In genomic region chr5:111197523-111197922, GRCh38 we compare ENCODE assay signal across 14 cellular contexts. TPM values are rescaled to one million over a fixed set of nuclear protein-coding genes. Genes with fewer than 3 reads are reported as not detected.
A peak's percentile ranks its signal among the peaks of the same experiment; 100 is the strongest.
DNase-seq lines count a peak whose midpoint lies in the region; ATAC-seq and TF ChIP-seq lines count a peak whose summit lies in the region.
"Had no signal": no experiment of that assay in that cellular context is flagged by ENCODE, and none has a peak within 500 bp of the region (broad histone marks: within the 10 kb centered on the region; RNA-seq: fewer than 3 reads in every experiment).

No MANE protein-coding gene starts in this region.

- intact Hi-C loops in left cardiac atrium (cut with DNase I) (no loop called here), heart left ventricle (cut with DNase I) (no loop called here)

- no peak for TF ChIP-seq EP300 in tibial nerve (IDR thresholded peaks at IDR 0.05)

- TF ChIP-seq POLR2A in heart left ventricle (IDR thresholded peaks at IDR 0.05), result no peak
- no peak for TF ChIP-seq POLR2A in tibial nerve (IDR thresholded peaks at IDR 0.05)

- no peaks in the 10 kb centered on the region for H3K4me1 ChIP-seq in heart left ventricle
- H3K4me1 ChIP-seq in tibial nerve, result peaks cover 0 to 8% (median 0%) of the 10 kb centered on the region in 4 donors
- H3K4me1 ChIP-seq: tibial artery had no signal

- no peaks in the 10 kb centered on the region for H3K36me3 ChIP-seq in heart left ventricle
- no peaks in the 10 kb centered on the region for H3K36me3 ChIP-seq in tibial nerve
- H3K36me3 ChIP-seq: tibial artery had no signal

- in situ Hi-C loops in SK-MEL-5 (cut with HindIII; ENCODE audit: low pct_unique_long_range_greater_than_20kb, low sequenced_read_pairs), result no loop called here

- H3K4me3 ChIP-seq in heart left ventricle, result no peak overlapping the region
- H3K4me3 ChIP-seq in tibial nerve, result no peak overlapping the region
- H3K4me3 ChIP-seq: tibial artery had no signal

- H3K9me3 ChIP-seq in heart left ventricle, result no peaks in the 10 kb centered on the region
- H3K9me3 ChIP-seq in tibial nerve, result no peaks in the 10 kb centered on the region
- H3K9me3 ChIP-seq: tibial artery had no signal

- ATAC-seq in left cardiac atrium, result no peak
- no peak for ATAC-seq in heart left ventricle
- no peak for ATAC-seq in HG03045 (IDR thresholded peaks at IDR 0.05; ENCODE audit: unreplicated experiment)

- DNase-seq in left cardiac atrium (peak; percentile 33), heart left ventricle (no peak), SK-MEL-5 (ENCODE audit: low read depth, low spot score) (peak; percentile 30), glomerular visceral epithelial cell (ENCODE audit: extremely low spot score) (peak; percentile 32), tibial nerve (ENCODE audit: low spot score in 2 of 2) (peak; percentile 12 to 35), 8988T (no peak), NCI-H510A treated with DMSO at 0.1 percent for 48 hours (lab: John Stamatoyannopoulos, UW) (no peak)
- DNase-seq: activated CD4-positive, alpha-beta memory T cell treated with anti-CD3 and anti-CD28 coated beads for 36 hours; activated naive CD4-positive, alpha-beta T cell; H7; Karpas-422; NCI-H774 had no signal

- WGBS in heart left ventricle, 4 donors, result 3 to 9% (median 9%) methylated on average over 1 of the region's 1 CpG
- 0 to 4% methylated on average over 1 of the region's 1 CpG for WGBS in tibial nerve, 2 donors

- no peak for TF ChIP-seq CTCF in heart left ventricle (IDR thresholded peaks at IDR 0.05)
- TF ChIP-seq CTCF in tibial nerve (IDR thresholded peaks at IDR 0.05), result no peak

- H3K27ac ChIP-seq in heart left ventricle, result no peak overlapping the region
- no peak overlapping the region for H3K27ac ChIP-seq in tibial nerve
- H3K27ac ChIP-seq: tibial artery had no signal

- peaks cover 0 to 7% (median 0%) of the 10 kb centered on the region in 9 donors for H3K27me3 ChIP-seq in heart left ventricle
- no peaks in the 10 kb centered on the region for H3K27me3 ChIP-seq in tibial nerve

RNA-seq across cellular contexts. Expression of gene CAMK4, which starts 26.7 kb away (rescaled TPM):
- total RNA-seq in left cardiac atrium (under 1 TPM; 0.53 to 0.63 TPM), heart left ventricle (1 to 10 TPM in 1 of 9 donors, under 1 TPM in 5, not detected in 3; 0.02 to 3.7 (median 0.55) TPM), tibial nerve (1 to 10 TPM in 3 of 4 donors, under 1 TPM in 1; 0.66 to 5.5 (median 2.8) TPM)
- under 1 TPM; 0.06 to 0.23 TPM for polyA plus RNA-seq in heart left ventricle
- 20.7 and 22.8 TPM in 2 replicates for total RNA-seq in SK-MEL-5 (2014; rRNA removed; shearing (Covaris generic))
- 14.5 and 16.5 TPM in 2 replicates for polyA plus RNA-seq in SK-MEL-5 (2015; cell fraction: cytosol; rRNA removed)
- 4.3 and 10.5 TPM in 2 replicates for polyA plus RNA-seq in SK-MEL-5 (2015; cell fraction: nucleus; rRNA removed)

Comparison
In these comparisons a context has a peak if more than half of its experiments do, and no peak if none do; other contexts are left out.
1. DNase-seq: peak in left cardiac atrium (single experiment), SK-MEL-5 (single experiment), glomerular visceral epithelial cell (single experiment) and tibial nerve (2 of 2); none in heart left ventricle (0 of 5), 8988T (single experiment) and NCI-H510A treated with DMSO at 0.1 percent for 48 hours (single experiment).